Comparison of ENCODE assay signal across 16 cellular contexts in genomic region chr2:237932731-237933131, GRCh38. TPM values are rescaled to one million over a fixed set of nuclear protein-coding genes. Genes with fewer than 3 reads are reported as not detected.
A peak's percentile ranks its signal among the peaks of the same experiment; 100 is the strongest.
DNase-seq lines count a peak whose midpoint lies in the region; ATAC-seq and TF ChIP-seq lines count a peak whose summit lies in the region.
"Had no signal": no experiment of that assay in that cellular context is flagged by ENCODE, and none has a peak within 500 bp of the region (broad histone marks: within the 10 kb centered on the region; RNA-seq: fewer than 3 reads in every experiment).

No MANE protein-coding gene starts in this region.

- H3K4me1 ChIP-seq in thoracic aorta (ENCODE audit: control insufficient read depth in 1 of 2, low read depth in 2 of 2) (peaks cover 16 to 24% of the 10 kb centered on the region in 2 donors), aorta (ENCODE audit: control insufficient read depth in 1 of 2, insufficient read depth in 2 of 2, low read length in 2 of 2) (peaks cover 0 to 2% of the 10 kb centered on the region in 2 donors)

- DNase-seq in activated naive CD8-positive, alpha-beta T cell treated with anti-CD3 and anti-CD28 coated beads for 36 hours = no peak
- DNase-seq in activated T-helper 1 cell treated with anti-CD3 and anti-CD28 coated beads, Interleukin-12 subunit alpha, Interleukin-12 subunit beta, Interleukin-2, Interleukin-4 antibody, amounts not matched to agents 30 ng/mL and 10 ng/mL and 1 ng/mL, durations not matched to agents 14 hours and 24 hours and 36 hours (ENCODE audit: low spot score) = no peak
- peak; percentile 96 for DNase-seq in fibroblast of the aortic adventitia (ENCODE audit: low read depth)
- DNase-seq in thoracic aorta (ENCODE audit: low spot score) = no peak
- DNase-seq in aorta = no peak
- no peak for DNase-seq in putamen (ENCODE audit: low spot score)
- DNase-seq: activated CD4-positive, alpha-beta T cell treated with anti-CD3 and anti-CD28 coated beads, Interleukin-2, amount 10 ng/mL, durations not matched to agents 7 days and 5 days; activated naive CD4-positive, alpha-beta T cell treated with anti-CD3 and anti-CD28 coated beads, Interleukin-2, amount 50 U/mL, for 16 hours; endodermal cell; hypothalamus; NCI-H2107; T-cell had no signal

- intact Hi-C loops in activated T-helper 1 cell treated with anti-CD3 and anti-CD28 coated beads, Interleukin-12 subunit alpha, Interleukin-12 subunit beta, Interleukin-2, Interleukin-4 antibody, amounts not matched to agents 30 ng/mL and 10 ng/mL and 1 ng/mL, durations not matched to agents 14 hours and 24 hours and 36 hours (cut with micrococcal nuclease) = loop anchor here (5.0 kb wide), 1 partner anchor 1395 kb away; no protein-coding TSS in a partner anchor
- intact Hi-C loops in aorta (cut with DNase I) = loop anchor here in 1 of 2 donors (5.0 kb wide), 1 partner anchor 35 kb away; the partner anchor contains the start of gene UBE2F

- no peaks in the 10 kb centered on the region for H3K9me3 Mint-ChIP-seq in activated naive CD8-positive, alpha-beta T cell (ENCODE audit: low read depth)
- peaks cover 3% of the 10 kb centered on the region for H3K9me3 Mint-ChIP-seq in activated naive CD8-positive, alpha-beta T cell treated with anti-CD3 and anti-CD28 coated beads for 36 hours
- peaks cover 12% of the 10 kb centered on the region for H3K9me3 Mint-ChIP-seq in activated T-helper 1 cell treated with anti-CD3 and anti-CD28 coated beads, Interleukin-12 subunit alpha, Interleukin-12 subunit beta, Interleukin-2, Interleukin-4 antibody, amounts not matched to agents 30 ng/mL and 10 ng/mL and 1 ng/mL, durations not matched to agents 14 hours and 24 hours and 36 hours

- H3K36me3 ChIP-seq in thoracic aorta (no peaks in the 10 kb centered on the region), aorta (ENCODE audit: control insufficient read depth in 1 of 2, insufficient read depth in 2 of 2, low read length in 1 of 2) (no peaks in the 10 kb centered on the region)
- H3K36me3 ChIP-seq: BLaER1, neutrophil had no signal

- peak overlapping the region; percentile 83 for H3K27ac Mint-ChIP-seq in activated naive CD8-positive, alpha-beta T cell
- no peak overlapping the region for H3K27ac Mint-ChIP-seq in activated naive CD8-positive, alpha-beta T cell treated with anti-CD3 and anti-CD28 coated beads for 36 hours
- peak overlapping the region; percentile 38 for H3K27ac Mint-ChIP-seq in activated T-helper 1 cell treated with anti-CD3 and anti-CD28 coated beads, Interleukin-12 subunit alpha, Interleukin-12 subunit beta, Interleukin-2, Interleukin-4 antibody, amounts not matched to agents 30 ng/mL and 10 ng/mL and 1 ng/mL, durations not matched to agents 14 hours and 24 hours and 36 hours
- H3K27ac Mint-ChIP-seq: activated CD4-positive, alpha-beta T cell treated with anti-CD3 and anti-CD28 coated beads, Interleukin-2, amount 10 ng/mL, durations not matched to agents 7 days and 5 days; endodermal cell; T-cell had no signal

- H3K4me1 Mint-ChIP-seq in activated naive CD8-positive, alpha-beta T cell (ENCODE audit: low read depth) = peaks cover 9% of the 10 kb centered on the region
- H3K4me1 Mint-ChIP-seq in activated naive CD8-positive, alpha-beta T cell treated with anti-CD3 and anti-CD28 coated beads for 36 hours = peaks cover 9% of the 10 kb centered on the region
- H3K4me1 Mint-ChIP-seq in activated T-helper 1 cell treated with anti-CD3 and anti-CD28 coated beads, Interleukin-12 subunit alpha, Interleukin-12 subunit beta, Interleukin-2, Interleukin-4 antibody, amounts not matched to agents 30 ng/mL and 10 ng/mL and 1 ng/mL, durations not matched to agents 14 hours and 24 hours and 36 hours (ENCODE audit: low read depth) = peaks cover 15% of the 10 kb centered on the region
- H3K4me1 Mint-ChIP-seq: endodermal cell had no signal

- no peak overlapping the region for H3K4me3 ChIP-seq in fibroblast of the aortic adventitia (ENCODE audit: low read depth, low read length)
- no peak overlapping the region for H3K4me3 ChIP-seq in thoracic aorta
- no peak overlapping the region for H3K4me3 ChIP-seq in aorta (ENCODE audit: low read length in 2 of 2)
- H3K4me3 ChIP-seq: BLaER1 had no signal

- TF ChIP-seq CTCF in fibroblast of the aortic adventitia (IDR thresholded peaks at IDR 0.05; ENCODE audit: insufficient read depth, low read length) (no peak), thoracic aorta (IDR thresholded peaks at IDR 0.05) (no peak)

- H3K36me3 Mint-ChIP-seq in activated naive CD8-positive, alpha-beta T cell = peaks cover 7% of the 10 kb centered on the region
- peaks cover 7% of the 10 kb centered on the region for H3K36me3 Mint-ChIP-seq in activated naive CD8-positive, alpha-beta T cell treated with anti-CD3 and anti-CD28 coated beads for 36 hours
- peaks cover 5% of the 10 kb centered on the region for H3K36me3 Mint-ChIP-seq in activated T-helper 1 cell treated with anti-CD3 and anti-CD28 coated beads, Interleukin-12 subunit alpha, Interleukin-12 subunit beta, Interleukin-2, Interleukin-4 antibody, amounts not matched to agents 30 ng/mL and 10 ng/mL and 1 ng/mL, durations not matched to agents 14 hours and 24 hours and 36 hours (ENCODE audit: low read depth)
- H3K36me3 Mint-ChIP-seq: T-cell had no signal

- ATAC-seq in thoracic aorta (ENCODE audit: insufficient number of reproducible peaks, low FRiP score, low read depth) (no peak), esophagus mucosa (no peak), aorta (ENCODE audit: low FRiP score) (no peak)
- ATAC-seq: T-cell had no signal

- H3K27me3 ChIP-seq in thoracic aorta (replicated peaks; ENCODE audit: insufficient read depth) (no peaks in the 10 kb centered on the region), aorta (ENCODE audit: control insufficient read depth in 1 of 2, insufficient read depth in 2 of 2, low read length in 1 of 2) (no peaks in the 10 kb centered on the region)
- H3K27me3 ChIP-seq: BLaER1 had no signal

- H3K27me3 Mint-ChIP-seq in activated naive CD8-positive, alpha-beta T cell = peaks cover 1% of the 10 kb centered on the region
- peaks cover 5% of the 10 kb centered on the region for H3K27me3 Mint-ChIP-seq in activated naive CD8-positive, alpha-beta T cell treated with anti-CD3 and anti-CD28 coated beads for 36 hours
- H3K27me3 Mint-ChIP-seq in activated T-helper 1 cell treated with anti-CD3 and anti-CD28 coated beads, Interleukin-12 subunit alpha, Interleukin-12 subunit beta, Interleukin-2, Interleukin-4 antibody, amounts not matched to agents 30 ng/mL and 10 ng/mL and 1 ng/mL, durations not matched to agents 14 hours and 24 hours and 36 hours (ENCODE audit: insufficient read depth) = no peaks in the 10 kb centered on the region
- H3K27me3 Mint-ChIP-seq: activated CD4-positive, alpha-beta T cell treated with anti-CD3 and anti-CD28 coated beads, Interleukin-2, amount 10 ng/mL, durations not matched to agents 7 days and 5 days had no signal

- H3K9me3 ChIP-seq in thoracic aorta = no peaks in the 10 kb centered on the region
- no peaks in the 10 kb centered on the region for H3K9me3 ChIP-seq in aorta (ENCODE audit: control insufficient read depth, low read length)
- H3K9me3 ChIP-seq: neutrophil had no signal

- 40 to 52% methylated on average over 3 of the region's 3 CpGs for WGBS in aorta, 2 donors

- H3K4me3 Mint-ChIP-seq in activated naive CD8-positive, alpha-beta T cell = no peak overlapping the region
- no peak overlapping the region for H3K4me3 Mint-ChIP-seq in activated naive CD8-positive, alpha-beta T cell treated with anti-CD3 and anti-CD28 coated beads for 36 hours
- H3K4me3 Mint-ChIP-seq in activated T-helper 1 cell treated with anti-CD3 and anti-CD28 coated beads, Interleukin-12 subunit alpha, Interleukin-12 subunit beta, Interleukin-2, Interleukin-4 antibody, amounts not matched to agents 30 ng/mL and 10 ng/mL and 1 ng/mL, durations not matched to agents 14 hours and 24 hours and 36 hours = no peak overlapping the region
- H3K4me3 Mint-ChIP-seq: activated CD4-positive, alpha-beta T cell treated with anti-CD3 and anti-CD28 coated beads, Interleukin-2, amount 10 ng/mL, durations not matched to agents 7 days and 5 days; endodermal cell; T-cell had no signal

- H3K27ac ChIP-seq in thoracic aorta (peak overlapping the region; percentile 63 to 67), aorta (ENCODE audit: low read depth in 1 of 2, low read length in 2 of 2) (no peak overlapping the region)
- H3K27ac ChIP-seq: BLaER1, neutrophil had no signal

RNA-seq across cellular contexts. Expression of gene UBE2F, which starts 34.1 kb away (rescaled TPM):
- 10 to 100 TPM; 57.9 to 58.9 TPM for total RNA-seq in activated naive CD8-positive, alpha-beta T cell treated with anti-CD3 and anti-CD28 coated beads for 36 hours
- total RNA-seq in activated T-helper 1 cell treated with anti-CD3 and anti-CD28 coated beads, Interleukin-12 subunit alpha, Interleukin-12 subunit beta, Interleukin-2, Interleukin-4 antibody, amounts not matched to agents 30 ng/mL and 10 ng/mL and 1 ng/mL, durations not matched to agents 14 hours and 24 hours and 36 hours = 121 TPM in 2 replicates
- 49.8 and 57.6 TPM in 2 replicates for total RNA-seq in fibroblast of the aortic adventitia (ENCODE audit: low replicate concordance)
- 10 to 100 TPM; 51.9 to 69.3 TPM for total RNA-seq in thoracic aorta
- 58.2 TPM for total RNA-seq in esophagus mucosa
- 10 to 100 TPM; 42.5 to 44.7 TPM for total RNA-seq in aorta
- 10 to 100 TPM; 40.0 to 53.3 TPM for polyA plus RNA-seq in aorta

Comparison
In these comparisons a context has a peak if more than half of its experiments do, and no peak if none do; other contexts are left out.
1. H3K27ac ChIP-seq: peak in thoracic aorta (2 of 2); none in aorta (0 of 2).